In genomic region chrX:18424482-18425198, GRCh38 we compare ENCODE assay signal across 8 cellular contexts. TPM values are rescaled to one million over a fixed set of nuclear protein-coding genes. Genes with fewer than 3 reads are reported as not detected.
DNase-seq lines count a peak whose midpoint lies in the region; ATAC-seq, FAIRE-seq and TF ChIP-seq lines count a peak whose summit lies in the region.

No MANE protein-coding gene starts in this region.

- peaks cover 2% of the 10 kb centered on the region for H3K27me3 Mint-ChIP-seq in activated CD4-positive, alpha-beta T cell treated with anti-CD3 and anti-CD28 coated beads for 36 hours

- peak overlapping the region; percentile 83 for H3K4me2 ChIP-seq in IMR-90 (ENCODE audit: low read depth, low read length)

- peaks cover 2% of the 10 kb centered on the region for H3K4me1 Mint-ChIP-seq in activated CD4-positive, alpha-beta T cell treated with anti-CD3 and anti-CD28 coated beads for 36 hours

- H3K23ac ChIP-seq in IMR-90 (ENCODE audit: low read depth, low read length), result peak overlapping the region; percentile 87

- H4K20me1 ChIP-seq in IMR-90 (ENCODE audit: insufficient read depth, low read length), result no peaks in the 10 kb centered on the region; the same call in 1 of the 2 replicates

- POLR2A ChIA-PET in activated CD4-positive, alpha-beta T cell treated with anti-CD3 and anti-CD28 coated beads for 36 hours (lab: Charles Lee), result interaction anchor here (1.2 kb wide), 1 partner anchor 464 kb away, joined by 3 read pairs; no protein-coding TSS in a partner anchor
- POLR2A ChIA-PET in IMR-90 (lab: Charles Lee; ENCODE audit: unreplicated experiment), result no interaction called here

- H2BK15ac ChIP-seq in IMR-90 (ENCODE audit: low read depth, low read length), result peak overlapping the region; percentile 18; the same call in 1 of the 3 replicates

- in situ Hi-C loops in IMR-90 (cut with MboI; ENCODE audit: low sequenced_read_pairs), result loop anchor here (10.0 kb wide), 1 partner anchor 260 kb away; no protein-coding TSS in a partner anchor

- dilution Hi-C loops in IMR-90 (cut with HindIII; ENCODE audit: low sequenced_read_pairs, unreplicated experiment), result no loop called here

- no peak for TF ChIP-seq CTCF in IMR-90 (conservative IDR thresholded peaks at IDR 0.05; ENCODE audit: low read depth, low read length)
- TF ChIP-seq CTCF in kidney (IDR thresholded peaks at IDR 0.05; ENCODE audit: borderline replicate concordance, extremely low read depth, insufficient read depth), result no peak

- FAIRE-seq in kidney (lab: Jason Lieb, UNC), result no peak

- H3K4me3 ChIP-seq in IMR-90 (ENCODE audit: insufficient read depth, low read depth, low read length), result peak overlapping the region; percentile 69
- H3K4me3 ChIP-seq in kidney (ENCODE audit: low read length in 2 of 2), result peak overlapping the region; percentile 77 to 94

- TF ChIP-seq RAD21 in IMR-90 (IDR thresholded peaks at IDR 0.05; ENCODE audit: low read length), result no peak

- peak; percentile 48 for DNase-seq in activated CD4-positive, alpha-beta T cell treated with anti-CD3 and anti-CD28 coated beads for 36 hours
- DNase-seq in activated CD4-positive, alpha-beta T cell treated with anti-CD3 and anti-CD28 coated beads for 1 hour, result no peak
- peak; percentile 70 for DNase-seq in IMR-90
- peak in 4 of 5 donors; percentile 1 to 22 (median 5) for DNase-seq in T-helper 1 cell
- peak in 31 of 61 donors; percentile 2 to 59 (median 25) for DNase-seq in caudate nucleus (lab: John Stamatoyannopoulos, UW)
- no peak for DNase-seq in kidney
- DNase-seq in stimulated activated CD4-positive, alpha-beta T cell treated with anti-CD3 and anti-CD28 coated beads, Interleukin-2, amount 100 ng/mL, for 24 hours, result peak; percentile 9 to 18
- no peak for DNase-seq in NCI-H1048 (lab: John Stamatoyannopoulos, UW)

- peak overlapping the region; percentile 79 for H3K4me3 Mint-ChIP-seq in activated CD4-positive, alpha-beta T cell treated with anti-CD3 and anti-CD28 coated beads for 36 hours

- H2BK120ac ChIP-seq in IMR-90 (ENCODE audit: low read depth, low read length), result peak overlapping the region; percentile 82

- no TSS peak for BruUV-seq in IMR-90 (replicated peaks; lab: Mats Ljungman, UMichigan)

- no peak; the same call in 1 of the 2 replicates for TF ChIP-seq POLR2A in IMR-90 (IDR thresholded peaks at IDR 0.05; ENCODE audit: low read depth, low read length)

- H3K79me1 ChIP-seq in IMR-90 (ENCODE audit: low read depth in 1 of 2, low read length in 2 of 2), result peaks cover 3 to 8% of the 10 kb centered on the region in 2 experiments; a peak in 3 of 4 replicates

- H2AK9ac ChIP-seq in IMR-90 (replicated peaks; ENCODE audit: low read depth, low read length, poor library complexity), result peak overlapping the region; percentile 53

- H2AFZ ChIP-seq in IMR-90 (replicated peaks; ENCODE audit: low read length, poor library complexity), result peak overlapping the region; percentile 86

- peak overlapping the region; percentile 81 for H3K9ac ChIP-seq in IMR-90 (ENCODE audit: low read depth, low read length)
- peak overlapping the region in 1 of 2 donors; percentile 12 for H3K9ac ChIP-seq in kidney (ENCODE audit: low read length in 2 of 2)

- peak overlapping the region; percentile 64; the same call in 1 of the 2 replicates for H2AK5ac ChIP-seq in IMR-90 (ENCODE audit: low read depth, low read length)

- H3K18ac ChIP-seq in IMR-90 (ENCODE audit: low read depth, low read length), result peak overlapping the region; percentile 89

- H4K5ac ChIP-seq in IMR-90 (ENCODE audit: low read depth, low read length), result peak overlapping the region; percentile 86; the same call in 1 of the 2 replicates

- WGBS in IMR-90 (ENCODE audit: extremely low coverage in 2 of 2, insufficient read length in 1 of 2), 2 experiments, result 20% methylated on average over 2 of the region's 28 CpGs; no CpG with 5 or more reads in 1 of the 2 experiments

- H4K91ac ChIP-seq in IMR-90 (ENCODE audit: insufficient read depth, low read depth, low read length), result 0 out of 2 replicates have a peak overlapping the region, but pooled peaks have one; percentile 48

- peak overlapping the region in 1 of 2 experiments; percentile 20; a peak in 2 of 4 replicates for H4K8ac ChIP-seq in IMR-90 (ENCODE audit: low read depth in 2 of 2, low read length in 2 of 2)

- H3K9me3 ChIP-seq in IMR-90 (ENCODE audit: control insufficient read depth, insufficient read depth, low read length), result no peaks in the 10 kb centered on the region
- no peaks in the 10 kb centered on the region for H3K9me3 ChIP-seq in kidney (ENCODE audit: control insufficient read depth in 1 of 2, low read length in 2 of 2)

- no peaks in the 10 kb centered on the region for H3K9me3 Mint-ChIP-seq in activated CD4-positive, alpha-beta T cell treated with anti-CD3 and anti-CD28 coated beads for 36 hours (ENCODE audit: low read depth)

- H3K27ac ChIP-seq in IMR-90 (ENCODE audit: insufficient read depth, low read length) (peak overlapping the region; percentile 96), caudate nucleus (ENCODE audit: low read depth, low read length) (peak overlapping the region; percentile 83), kidney (ENCODE audit: low read depth in 2 of 2, low read length in 2 of 2) (no peak overlapping the region)

- H2BK20ac ChIP-seq in IMR-90 (ENCODE audit: low read depth, low read length), result 0 out of 2 replicates have a peak overlapping the region, but pooled peaks have one; percentile 46

- CTCF ChIA-PET in activated CD4-positive, alpha-beta T cell treated with anti-CD3 and anti-CD28 coated beads for 36 hours (lab: Charles Lee), result interaction anchor here (0.9 kb wide), 1 partner anchor 251 kb away, joined by 3 read pairs; no protein-coding TSS in a partner anchor
- CTCF ChIA-PET in IMR-90 (lab: Yijun Ruan, JAX), result interaction anchor here (0.6 to 1.0 kb wide), 4 partner anchors 15 to 1111 kb away, joined by 3 to 4 read pairs (median 3); no protein-coding TSS in a partner anchor

- peak overlapping the region; percentile 84 for H3K14ac ChIP-seq in IMR-90 (replicated peaks; ENCODE audit: low read depth, low read length)

- H3K36me3 ChIP-seq in IMR-90 (ENCODE audit: control insufficient read depth, insufficient read depth, low read length) (no peaks in the 10 kb centered on the region), kidney (ENCODE audit: control insufficient read depth in 1 of 2, insufficient read depth in 2 of 2, low read length in 2 of 2) (no peaks in the 10 kb centered on the region)

- peak overlapping the region; percentile 55 for H3K27ac Mint-ChIP-seq in activated CD4-positive, alpha-beta T cell treated with anti-CD3 and anti-CD28 coated beads for 36 hours

- no peaks in the 10 kb centered on the region for H3K9me1 ChIP-seq in IMR-90 (ENCODE audit: insufficient read depth, low read length)

- peak overlapping the region; percentile 79 for H2BK5ac ChIP-seq in IMR-90 (ENCODE audit: low read depth, low read length, poor library complexity, severe bottlenecking)

- peak; percentile 14 for ATAC-seq in activated CD4-positive, alpha-beta T cell treated with anti-CD3 and anti-CD28 coated beads for 36 hours
- ATAC-seq in IMR-90 (ENCODE audit: low read depth), result peak; percentile 27

- H3K4ac ChIP-seq in IMR-90 (ENCODE audit: low read depth, low read length), result peak overlapping the region; percentile 87

- H3K36me3 Mint-ChIP-seq in activated CD4-positive, alpha-beta T cell treated with anti-CD3 and anti-CD28 coated beads for 36 hours (ENCODE audit: low read depth), result no peaks in the 10 kb centered on the region

- no peaks in the 10 kb centered on the region for H3K27me3 ChIP-seq in IMR-90 (ENCODE audit: control insufficient read depth, insufficient read depth, low read length)

- peaks cover 3% of the 10 kb centered on the region; the same call in 1 of the 2 replicates for H3K4me1 ChIP-seq in IMR-90 (ENCODE audit: control insufficient read depth, insufficient read depth, low read length)
- H3K4me1 ChIP-seq in kidney (ENCODE audit: control insufficient read depth in 1 of 2, insufficient read depth in 1 of 2, low read depth in 1 of 2, low read length in 2 of 2), result no peaks in the 10 kb centered on the region

- H3K56ac ChIP-seq in IMR-90 (ENCODE audit: extremely low read depth, insufficient read depth, low read length), result 0 out of 2 replicates have a peak overlapping the region, but pooled peaks have one; percentile 62

- intact Hi-C loops in activated CD4-positive, alpha-beta T cell treated with anti-CD3 and anti-CD28 coated beads for 36 hours (cut with DNase I, micrococcal nuclease), result loop anchor here (1.0 to 10.0 kb wide), 11 partner anchors 70 to 918 kb away; partner anchors contain the start of genes PHKA2 (in 2 of the 2), PDHA1 (in 1 of the 2), RS1 (in 1 of the 2) and SCML1 (in 1 of the 2)
- intact Hi-C loops in IMR-90 (cut with micrococcal nuclease) (loop anchor here (2.0 to 10.0 kb wide), 2 partner anchors 150 to 250 kb away; no protein-coding TSS in a partner anchor), kidney (cut with DNase I) (no loop called here)

TF ChIP-seq in IMR-90, 13 proteins besides CTCF, POLR2A, EP300 and RAD21 (continues in another document):
- TF ChIP-seq USF2 (IDR thresholded peaks at IDR 0.05; ENCODE audit: low read depth, low read length), result no peak
- no peak for TF ChIP-seq CEBPB (IDR thresholded peaks at IDR 0.05; ENCODE audit: low read depth, low read length)
- TF ChIP-seq RCOR1 (IDR thresholded peaks at IDR 0.05; ENCODE audit: insufficient replicate concordance, low read length), result no peak
- TF ChIP-seq ELK1 (IDR thresholded peaks at IDR 0.05; ENCODE audit: borderline replicate concordance, low read depth, low read length), result no peak

RNA-seq across cellular contexts. Expression of gene CDKL5, which starts 0.8 kb away (rescaled TPM):
- total RNA-seq in activated CD4-positive, alpha-beta T cell treated with anti-CD3 and anti-CD28 coated beads for 36 hours, result 1 to 10 TPM; 1.2 to 1.5 TPM
- total RNA-seq in IMR-90 (2012; rRNA removed), result 8.1 and 9.7 TPM in 2 replicates
- 2.7 and 3.5 TPM in 2 replicates for polyA plus RNA-seq in IMR-90 (2012; rRNA removed)
- 0.69 and 0.71 TPM in 2 replicates for polyA plus RNA-seq in IMR-90 (2012; cell fraction: cytosol; rRNA removed)
- polyA plus RNA-seq in IMR-90 (2012; cell fraction: nucleus; rRNA removed; ENCODE audit: low replicate concordance), result 1.4 and 7.4 TPM in 2 replicates
- 18.0 TPM for total RNA-seq in kidney
- polyA plus RNA-seq in kidney (ENCODE audit: insufficient read depth, low read depth, low replicate concordance), result 2.0 TPM

Comparison
In these comparisons a context has a peak if more than half of its experiments do, and no peak if none do; other contexts are left out.
1. DNase-seq: peak in activated CD4-positive, alpha-beta T cell treated with anti-CD3 and anti-CD28 coated beads for 36 hours (single experiment), IMR-90 (single experiment), T-helper 1 cell (4 of 5), caudate nucleus (31 of 61) and stimulated activated CD4-positive, alpha-beta T cell treated with anti-CD3 and anti-CD28 coated beads, Interleukin-2, amount 100 ng/mL, for 24 hours (2 of 2); none in activated CD4-positive, alpha-beta T cell treated with anti-CD3 and anti-CD28 coated beads for 1 hour (single experiment), kidney (single experiment) and NCI-H1048 (single experiment).
2. H3K27ac ChIP-seq: peak in IMR-90 (single experiment) and caudate nucleus (single experiment); none in kidney (0 of 2).